9 cellular contexts compared by ENCODE assay signal in genomic region chr9:113410207-113411158, GRCh38. TPM values are rescaled to one million over a fixed set of nuclear protein-coding genes. Genes with fewer than 3 reads are reported as not detected.
DNase-seq lines count a peak whose midpoint lies in the region; ATAC-seq, FAIRE-seq and TF ChIP-seq lines count a peak whose summit lies in the region.
"Had no signal": no experiment of that assay in that cellular context is flagged by ENCODE, and none has a peak within 500 bp of the region (broad histone marks: within the 10 kb centered on the region; RNA-seq: fewer than 3 reads in every experiment).

A gene with protein sequence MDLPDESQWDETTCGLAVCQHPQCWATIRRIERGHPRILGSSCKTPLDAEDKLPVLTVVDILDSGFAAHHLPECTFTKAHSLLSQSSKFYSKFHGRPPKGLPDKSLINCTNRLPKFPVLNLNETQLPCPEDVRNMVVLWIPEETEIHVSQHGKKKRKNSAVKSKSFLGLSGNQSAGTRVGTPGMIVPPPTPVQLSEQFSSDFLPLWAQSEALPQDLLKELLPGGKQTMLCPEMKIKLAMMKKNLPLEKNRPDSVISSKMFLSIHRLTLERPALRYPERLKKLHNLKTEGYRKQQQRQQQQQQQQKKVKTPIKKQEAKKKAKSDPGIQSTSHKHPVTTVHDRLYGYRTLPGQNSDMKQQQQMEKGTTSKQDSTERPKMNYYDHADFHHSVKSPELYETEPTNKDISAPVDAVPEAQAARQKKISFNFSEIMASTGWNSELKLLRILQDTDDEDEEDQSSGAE (plus strand): TSS chr9:113410747. CDS start chr9:113413494, 2,747 bp downstream.
Gene POLE3, minus strand, starts transcription at chr9:113410675. Its CDS starts 382 bp downstream, at chr9:113410293.

- TF ChIP-seq CTCF in BE2C (IDR thresholded peaks at IDR 0.05; ENCODE audit: low read depth, low read length), result no peak
- no peak for TF ChIP-seq CTCF in colonic mucosa (IDR thresholded peaks at IDR 0.05)

- H3K4me3 ChIP-seq in BE2C (ENCODE audit: low read depth, low read length) (peak within 1 kb of the TSS; percentile 98), colonic mucosa (peak within 1 kb of the TSS; percentile 62)

- DNase-seq in BE2C (peak; percentile 96), GM19239 (ENCODE audit: insufficient read length, low spot score) (peak; percentile 69), NCI-H510A treated with DMSO at 0.1 percent for 48 hours (lab: John Stamatoyannopoulos, UW) (peak; percentile 94), colonic mucosa (peak; percentile 95)
- DNase-seq in activated CD4-positive, alpha-beta T cell treated with anti-CD3 and anti-CD28 coated beads for 4 hours, result peak; percentile 93 to 94
- peak; percentile 84 to 93 (median 88) for DNase-seq in stimulated activated CD4-positive, alpha-beta T cell treated with anti-CD3 and anti-CD28 coated beads, Interleukin-1b, Interleukin-23, amount 100 ng/mL, for 24 hours (ENCODE audit: low read depth in 4 of 4, low spot score in 1 of 4)

- ATAC-seq in HG03442 (IDR thresholded peaks at IDR 0.05; ENCODE audit: unreplicated experiment), result peak; percentile 92

- peaks cover 28% of the 10 kb centered on the region for H3K36me3 ChIP-seq in BE2C
- H3K36me3 ChIP-seq in colonic mucosa, result no peaks in the 10 kb centered on the region

- H3K9me3 ChIP-seq in BE2C, result no peaks in the 10 kb centered on the region
- H3K9me3 ChIP-seq in colonic mucosa, result no peaks in the 10 kb centered on the region

- peak within 1 kb of the TSS; percentile 76 to 94 for H3K9ac ChIP-seq in colonic mucosa (ENCODE audit: low read depth in 2 of 2, low read length in 2 of 2)

- peak; percentile 87 for FAIRE-seq in GM19239 (lab: Jason Lieb, UNC)
- FAIRE-seq: colon had no signal

- H3K4me1 ChIP-seq in BE2C, result no peaks in the 10 kb centered on the region
- H3K4me1 ChIP-seq in colonic mucosa, result peaks cover 3% of the 10 kb centered on the region

- intact Hi-C loops in colonic mucosa (cut with DNase I), result no loop called here

- peak within 1 kb of the TSS; percentile 90 for H3K27ac ChIP-seq in colonic mucosa
- H3K27ac ChIP-seq in layer of hippocampus (ENCODE audit: low read depth, low read length), result peak within 1 kb of the TSS; percentile 99

- H3K27me3 ChIP-seq in BE2C, result no peaks in the 10 kb centered on the region
- H3K27me3 ChIP-seq in colonic mucosa, result no peaks in the 10 kb centered on the region
- H3K27me3 ChIP-seq in layer of hippocampus (ENCODE audit: control insufficient read depth, insufficient read depth, low read length), result no peaks in the 10 kb centered on the region

RNA-seq across cellular contexts. Expression of the first gene that starts in this region (rescaled TPM):
- polyA plus RNA-seq in BE2C (2012; ENCODE audit: insufficient read depth, insufficient read length, low read depth), result 3.3 TPM
- under 1 TPM; 0.57 to 0.61 TPM for total RNA-seq in colonic mucosa

RNA-seq across cellular contexts. Expression of gene POLE3, which starts in this region (rescaled TPM):
- 154 TPM for polyA plus RNA-seq in BE2C (2012; ENCODE audit: insufficient read depth, insufficient read length, low read depth)
- total RNA-seq in colonic mucosa, result 10 to 100 TPM; 27.0 to 46.6 TPM

Comparison
In these comparisons a context has a peak if more than half of its experiments do, and no peak if none do; other contexts are left out.
1. Peak in every context shown above with its lines: DNase-seq, ATAC-seq, H3K4me3 ChIP-seq and H3K27ac ChIP-seq.